8 cellular contexts compared by ENCODE assay signal in genomic region chr19:47158367-47158791, GRCh38. TPM values are rescaled to one million over a fixed set of nuclear protein-coding genes. Genes with fewer than 3 reads are reported as not detected.
DNase-seq lines count a peak whose midpoint lies in the region; ATAC-seq and TF ChIP-seq lines count a peak whose summit lies in the region.

No MANE protein-coding gene starts in this region.

- no peak overlapping the region for H2AFZ ChIP-seq in DND-41 (ENCODE audit: low read depth, low read length)

- H3K27ac Mint-ChIP-seq in activated CD4-positive, alpha-beta memory T cell treated with anti-CD3 and anti-CD28 coated beads, Interleukin-2, amount 10 ng/mL, durations not matched to agents 7 days and 5 days: peak overlapping the region; percentile 85

- H3K36me3 ChIP-seq in DND-41 (ENCODE audit: insufficient read depth, low read length) (peaks cover 92% of the 10 kb centered on the region), heart right ventricle (peaks cover 0 to 81% (median 18%) of the 10 kb centered on the region in 9 donors)

- H3K4me1 ChIP-seq in DND-41 (ENCODE audit: insufficient read depth, low read length) (peaks cover 47% of the 10 kb centered on the region), heart right ventricle (peaks cover 15 to 77% (median 49%) of the 10 kb centered on the region in 9 donors)

- H3K9me3 ChIP-seq in DND-41 (ENCODE audit: insufficient read depth, low read length, severe bottlenecking): no peaks in the 10 kb centered on the region
- no peaks in the 10 kb centered on the region for H3K9me3 ChIP-seq in heart right ventricle

- H3K27ac ChIP-seq in DND-41 (ENCODE audit: low read length) (peak overlapping the region; percentile 71), heart right ventricle (peak overlapping the region; percentile 63 to 95 (median 85))

- H3K9me3 Mint-ChIP-seq in activated CD4-positive, alpha-beta memory T cell treated with anti-CD3 and anti-CD28 coated beads, Interleukin-2, amount 10 ng/mL, durations not matched to agents 7 days and 5 days: no peaks in the 10 kb centered on the region

- H3K4me3 ChIP-seq in DND-41 (ENCODE audit: low read depth in 1 of 2, low read length in 2 of 2) (no peak overlapping the region), heart right ventricle (peak overlapping the region in 4 of 10 donors; percentile 1 to 15 (median 8))

- TF ChIP-seq CTCF in DND-41 (IDR thresholded peaks at IDR 0.05; ENCODE audit: borderline replicate concordance, extremely low read depth, low read length, poor library complexity, severe bottlenecking): no peak
- TF ChIP-seq CTCF in heart right ventricle (IDR thresholded peaks at IDR 0.05): no peak

- no peak overlapping the region for H3K4me2 ChIP-seq in DND-41 (ENCODE audit: insufficient read depth, low read length)

- no peaks in the 10 kb centered on the region for H3K27me3 Mint-ChIP-seq in activated CD4-positive, alpha-beta memory T cell treated with anti-CD3 and anti-CD28 coated beads, Interleukin-2, amount 10 ng/mL, durations not matched to agents 7 days and 5 days

- intact Hi-C loops in heart right ventricle (cut with DNase I): loop anchor here in 3 of 10 donors (5.0 kb wide), 2 partner anchors 34 to 44 kb away; no protein-coding TSS in a partner anchor

- no peak overlapping the region for H3K9ac ChIP-seq in DND-41 (ENCODE audit: low read depth, low read length)

- CTCF ChIA-PET in activated CD4-positive, alpha-beta memory T cell treated with anti-CD3 and anti-CD28 coated beads, Interleukin-2, amount 10 ng/mL, durations not matched to agents 7 days and 5 days (lab: Charles Lee): interaction anchor here (1.0 to 4.6 kb wide), 7 partner anchors 8 to 88 kb away, joined by 3 to 49 read pairs (median 9); no protein-coding TSS in a partner anchor

- peaks cover 51% of the 10 kb centered on the region for H3K4me1 Mint-ChIP-seq in activated CD4-positive, alpha-beta memory T cell treated with anti-CD3 and anti-CD28 coated beads, Interleukin-2, amount 10 ng/mL, durations not matched to agents 7 days and 5 days

- H3K27me3 ChIP-seq in DND-41 (ENCODE audit: insufficient read depth, low read length, poor library complexity) (no peaks in the 10 kb centered on the region), heart right ventricle (no peaks in the 10 kb centered on the region)

- POLR2A ChIA-PET in activated CD4-positive, alpha-beta memory T cell treated with anti-CD3 and anti-CD28 coated beads, Interleukin-2, amount 10 ng/mL, durations not matched to agents 7 days and 5 days (lab: Charles Lee): interaction anchor here (0.9 to 5.5 kb wide), 16 partner anchors 9 to 372 kb away, joined by 3 to 42 read pairs (median 6); partner anchors contain the start of genes SAE1 and ZC3H4

- WGBS in heart right ventricle, 2 donors: 47 to 61% methylated on average over 8 of the region's 8 CpGs

- H4K20me1 ChIP-seq in DND-41 (ENCODE audit: insufficient read depth, low read length): peaks cover 56% of the 10 kb centered on the region

- no peak; the same call in 2 of the 3 replicates for ATAC-seq in DND-41 (ENCODE audit: insufficient read depth, low read depth)
- ATAC-seq in heart right ventricle: peak in 7 of 8 donors; percentile 6 to 54 (median 37)
- no peak for ATAC-seq in HG03520 (IDR thresholded peaks at IDR 0.05; ENCODE audit: unreplicated experiment)

- peaks cover 59% of the 10 kb centered on the region for H3K36me3 Mint-ChIP-seq in activated CD4-positive, alpha-beta memory T cell treated with anti-CD3 and anti-CD28 coated beads, Interleukin-2, amount 10 ng/mL, durations not matched to agents 7 days and 5 days (ENCODE audit: low read depth)

- peak overlapping the region; percentile 0 for H3K4me3 Mint-ChIP-seq in activated CD4-positive, alpha-beta memory T cell treated with anti-CD3 and anti-CD28 coated beads, Interleukin-2, amount 10 ng/mL, durations not matched to agents 7 days and 5 days

- H3K79me2 ChIP-seq in DND-41 (ENCODE audit: insufficient read depth, low read length): peaks cover 70% of the 10 kb centered on the region

- DNase-seq in DND-41 (no peak), heart right ventricle (peak in 1 of 2 donors; percentile 23), pulmonary artery endothelial cell (ENCODE audit: low read depth, low spot score) (peak; percentile 50), SHP77 (lab: John Stamatoyannopoulos, UW) (no peak), NCI-H526 (lab: John Stamatoyannopoulos, UW) (no peak), NCI-H2029 treated with DMSO at 0.1 percent for 48 hours (lab: John Stamatoyannopoulos, UW) (no peak)
- DNase-seq in activated CD4-positive, alpha-beta memory T cell treated with anti-CD3 and anti-CD28 coated beads, Interleukin-2, amount 10 ng/mL, durations not matched to agents 7 days and 5 days: no peak

RNA-seq across cellular contexts. Expression of gene SAE1, which starts 27.7 kb away (rescaled TPM):
- 100 to 1,000 TPM; 150 TPM for total RNA-seq in activated CD4-positive, alpha-beta memory T cell treated with anti-CD3 and anti-CD28 coated beads, Interleukin-2, amount 10 ng/mL, durations not matched to agents 7 days and 5 days
- total RNA-seq in heart right ventricle: 10 to 100 TPM; 32.5 to 53.3 (median 45.5) TPM
- 10 to 100 TPM; 11.9 to 60.2 TPM for polyA plus RNA-seq in heart right ventricle
- total RNA-seq in pulmonary artery endothelial cell: 210 and 246 TPM in 2 replicates

RNA-seq across cellular contexts. Expression of gene ZC3H4, which starts 44.8 kb away (rescaled TPM):
- total RNA-seq in activated CD4-positive, alpha-beta memory T cell treated with anti-CD3 and anti-CD28 coated beads, Interleukin-2, amount 10 ng/mL, durations not matched to agents 7 days and 5 days: 100 to 1,000 TPM in 1 of 2 experiments, 10 to 100 TPM in 1; 98.3 to 104 TPM
- 10 to 100 TPM; 19.5 to 32.8 (median 26.1) TPM for total RNA-seq in heart right ventricle
- 10 to 100 TPM in 1 of 2 donors, 1 to 10 TPM in 1; 4.5 to 13.8 TPM for polyA plus RNA-seq in heart right ventricle
- total RNA-seq in pulmonary artery endothelial cell: 12.7 and 16.0 TPM in 2 replicates

Comparison
In these comparisons a context has a peak if more than half of its experiments do, and no peak if none do; other contexts are left out.
1. ATAC-seq: peak in heart right ventricle (7 of 8); none in DND-41 (single experiment) and HG03520 (single experiment).